ENCODE assay signal across 29 cellular contexts in genomic region chr1:27922272-27922671, GRCh38. TPM values are rescaled to one million over a fixed set of nuclear protein-coding genes. Genes with fewer than 3 reads are reported as not detected.
"Had no signal": no experiment of that assay in that cellular context is flagged by ENCODE, and none has a peak within 500 bp of the region (broad histone marks: within the 10 kb centered on the region; RNA-seq: fewer than 3 reads in every experiment).

No MANE protein-coding gene starts in this region.

- H3K4me1 ChIP-seq: adrenal gland, body of pancreas, esophagus squamous epithelium, gastroesophageal sphincter had no signal

- H3K4me3 ChIP-seq: adrenal gland, body of pancreas, esophagus squamous epithelium, gastroesophageal sphincter had no signal

- H3K27me3 ChIP-seq: adrenal gland, body of pancreas, esophagus squamous epithelium, gastroesophageal sphincter had no signal

- H3K36me3 ChIP-seq: adrenal gland, esophagus squamous epithelium, gastroesophageal sphincter had no signal

- H3K9me3 ChIP-seq: adrenal gland, body of pancreas, esophagus squamous epithelium, gastroesophageal sphincter had no signal

- ATAC-seq: activated CD4-positive, alpha-beta T cell treated with anti-CD3 and anti-CD28 coated beads for 36 hours; activated CD8-positive, alpha-beta memory T cell treated with anti-CD3 and anti-CD28 coated beads, Interleukin-2, amount 10 ng/mL, durations not matched to agents 7 days and 5 days; activated CD8-positive, alpha-beta T cell treated with anti-CD3 and anti-CD28 coated beads, Interleukin-2, amount 10 ng/mL, durations not matched to agents 7 days and 5 days; activated naive CD8-positive, alpha-beta T cell treated with anti-CD3 and anti-CD28 coated beads, Interleukin-2, amount 50 U/mL, for 24 hours; body of pancreas; gastroesophageal sphincter had no signal

- H3K27ac ChIP-seq: adrenal gland, body of pancreas, epithelial cell of prostate, esophagus squamous epithelium, gastroesophageal sphincter had no signal

- DNase-seq: activated CD4-positive, alpha-beta memory T cell treated with anti-CD3 and anti-CD28 coated beads for 36 hours; activated CD4-positive, alpha-beta T cell treated with anti-CD3 and anti-CD28 coated beads for 36 hours; activated CD4-positive, alpha-beta T cell treated with anti-CD3 and anti-CD28 coated beads, Interleukin-2, amount 10 ng/mL, durations not matched to agents 24 days and 14 days; activated CD4-positive, CD25-positive, alpha-beta regulatory T cell; activated CD4-positive, CD25-positive, alpha-beta regulatory T cell treated with anti-CD3 and anti-CD28 coated beads, Interleukin-2, amount 50 U/mL, for 72 hours; activated CD8-positive, alpha-beta memory T cell treated with anti-CD3 and anti-CD28 coated beads, Interleukin-2, amount 10 ng/mL, durations not matched to agents 7 days and 5 days; activated CD8-positive, alpha-beta memory T cell treated with anti-CD3 and anti-CD28 coated beads, Interleukin-2, amount 50 U/mL, for 4 hours; activated CD8-positive, alpha-beta T cell treated with anti-CD3 and anti-CD28 coated beads, Interleukin-2, amount 10 ng/mL, durations not matched to agents 7 days and 5 days; activated naive CD4-positive, alpha-beta T cell treated with anti-CD3 and anti-CD28 coated beads for 36 hours; activated naive CD8-positive, alpha-beta T cell treated with anti-CD3 and anti-CD28 coated beads for 36 hours; activated naive CD8-positive, alpha-beta T cell treated with anti-CD3 and anti-CD28 coated beads, Interleukin-2, amount 50 U/mL, for 24 hours; activated T-cell treated with anti-CD3 and anti-CD28 coated beads, Interleukin-2, amount 50 U/mL, for 1 hour; activated T-cell treated with anti-CD3 and anti-CD28 coated beads, Interleukin-2, amount 50 U/mL, for 48 hours; adrenal gland; amygdala; body of pancreas; caudate nucleus; effector CD8-positive, alpha-beta T cell; esophagus squamous epithelium; foreskin melanocyte; T-helper 2 cell had no signal

- FAIRE-seq: colon, endometrium, endothelial cell of umbilical vein had no signal

RNA-seq across cellular contexts. Expression of gene SMPDL3B, which starts 12.5 kb away (rescaled TPM):
- total RNA-seq: adrenal gland, endothelial cell of umbilical vein, fibroblast of villous mesenchyme, glomerular endothelial cell had no signal
- polyA plus RNA-seq: fibroblast of lung had no signal
